22 cellular contexts compared by ENCODE assay signal in genomic region chr1:94399449-94399848, GRCh38.
"Had no signal": no experiment of that assay in that cellular context is flagged by ENCODE, and none has a peak within 500 bp of the region (broad histone marks: within the 10 kb centered on the region; RNA-seq: fewer than 3 reads in every experiment).

No MANE protein-coding gene starts in this region.

- DNase-seq: islet precursor cell; left lung; lower lobe of right lung; mammary epithelial cell; mesendoderm; naive thymus-derived CD4-positive, alpha-beta T cell; ovary; spleen; stimulated activated CD4-positive, alpha-beta T cell treated with anti-CD3 and anti-CD28 coated beads, Interleukin-4, amount 100 ng/mL, for 24 hours; stimulated activated naive CD4-positive, alpha-beta T cell; transverse colon; upper lobe of left lung had no signal

- H3K79me2 ChIP-seq: hepatocyte had no signal

- H3K4me1 ChIP-seq: left lung, lower lobe of right lung, right atrium auricular region, spleen, transverse colon, upper lobe of left lung, vagina had no signal

- H3K27ac Mint-ChIP-seq: mesothelial cell of epicardium; naive thymus-derived CD4-positive, alpha-beta T cell; natural killer cell treated with Interleukin-12 subunit alpha and Interleukin-12 subunit beta and Interleukin-15 and Interleukin-18, amount 100 ng/mL, for 72 hours; progenitor cell of endocrine pancreas; stimulated activated effector memory CD8-positive, alpha-beta T cell treated with anti-CD3 and anti-CD28 coated beads, Interleukin-12 subunit alpha, Interleukin-12 subunit beta, amount 100 ng/mL, for 72 hours; stimulated activated naive CD8-positive, alpha-beta T cell treated with anti-CD3 and anti-CD28 coated beads, Interleukin-15, Interleukin-2, amounts not matched to agents 100 ng/mL and 50 ng/mL, for 24 hours had no signal

- H3K4me3 Mint-ChIP-seq: mesothelial cell of epicardium; naive thymus-derived CD4-positive, alpha-beta T cell; natural killer cell treated with Interleukin-12 subunit alpha and Interleukin-12 subunit beta and Interleukin-15 and Interleukin-18, amount 100 ng/mL, for 72 hours; stimulated activated effector memory CD8-positive, alpha-beta T cell treated with anti-CD3 and anti-CD28 coated beads, Interleukin-12 subunit alpha, Interleukin-12 subunit beta, amount 100 ng/mL, for 72 hours; stimulated activated naive CD8-positive, alpha-beta T cell treated with anti-CD3 and anti-CD28 coated beads, Interleukin-15, Interleukin-2, amounts not matched to agents 100 ng/mL and 50 ng/mL, for 24 hours had no signal

- H3K27ac ChIP-seq: hepatocyte, left lung, lower lobe of right lung, ovary, right atrium auricular region, spleen, transverse colon, upper lobe of left lung, vagina had no signal

- H3K9me3 Mint-ChIP-seq: natural killer cell treated with Interleukin-12 subunit alpha and Interleukin-12 subunit beta and Interleukin-15 and Interleukin-18, amount 100 ng/mL, for 72 hours; stimulated activated effector memory CD8-positive, alpha-beta T cell treated with anti-CD3 and anti-CD28 coated beads, Interleukin-12 subunit alpha, Interleukin-12 subunit beta, amount 100 ng/mL, for 72 hours; stimulated activated naive CD8-positive, alpha-beta T cell treated with anti-CD3 and anti-CD28 coated beads, Interleukin-15, Interleukin-2, amounts not matched to agents 100 ng/mL and 50 ng/mL, for 24 hours had no signal

- H3K4me1 Mint-ChIP-seq: naive thymus-derived CD4-positive, alpha-beta T cell; stimulated activated effector memory CD8-positive, alpha-beta T cell treated with anti-CD3 and anti-CD28 coated beads, Interleukin-12 subunit alpha, Interleukin-12 subunit beta, amount 100 ng/mL, for 72 hours had no signal

- H3K27me3 ChIP-seq: hepatocyte, left lung, ovary, right atrium auricular region, transverse colon, upper lobe of left lung, vagina had no signal

- H3K36me3 Mint-ChIP-seq: mesothelial cell of epicardium; naive thymus-derived CD4-positive, alpha-beta T cell; natural killer cell treated with Interleukin-12 subunit alpha and Interleukin-12 subunit beta and Interleukin-15 and Interleukin-18, amount 100 ng/mL, for 72 hours; stimulated activated effector memory CD8-positive, alpha-beta T cell treated with anti-CD3 and anti-CD28 coated beads, Interleukin-12 subunit alpha, Interleukin-12 subunit beta, amount 100 ng/mL, for 72 hours had no signal

- H3K4me2 ChIP-seq: hepatocyte had no signal

- H3K36me3 ChIP-seq: left lung, lower lobe of right lung, ovary, right atrium auricular region, spleen, transverse colon, upper lobe of left lung, vagina had no signal

- H3K9me3 ChIP-seq: left lung, lower lobe of right lung, ovary, right atrium auricular region, spleen, transverse colon, upper lobe of left lung, vagina had no signal

- H2AFZ ChIP-seq: hepatocyte had no signal

- H3K27me3 Mint-ChIP-seq: progenitor cell of endocrine pancreas had no signal

- H3K4me3 ChIP-seq: hepatocyte, left lung, lower lobe of right lung, ovary, right atrium auricular region, skin epidermis, spleen, transverse colon, upper lobe of left lung, vagina had no signal

- ATAC-seq: left lung; lower lobe of right lung; naive thymus-derived CD4-positive, alpha-beta T cell; natural killer cell treated with Interleukin-12 subunit alpha and Interleukin-12 subunit beta and Interleukin-15 and Interleukin-18, amount 100 ng/mL, for 72 hours; sciatic nerve; stimulated activated effector memory CD8-positive, alpha-beta T cell treated with anti-CD3 and anti-CD28 coated beads, Interleukin-12 subunit alpha, Interleukin-12 subunit beta, amount 100 ng/mL, for 72 hours had no signal
